Comparison of ENCODE assay signal across 8 cellular contexts in the genomic region with DNA sequence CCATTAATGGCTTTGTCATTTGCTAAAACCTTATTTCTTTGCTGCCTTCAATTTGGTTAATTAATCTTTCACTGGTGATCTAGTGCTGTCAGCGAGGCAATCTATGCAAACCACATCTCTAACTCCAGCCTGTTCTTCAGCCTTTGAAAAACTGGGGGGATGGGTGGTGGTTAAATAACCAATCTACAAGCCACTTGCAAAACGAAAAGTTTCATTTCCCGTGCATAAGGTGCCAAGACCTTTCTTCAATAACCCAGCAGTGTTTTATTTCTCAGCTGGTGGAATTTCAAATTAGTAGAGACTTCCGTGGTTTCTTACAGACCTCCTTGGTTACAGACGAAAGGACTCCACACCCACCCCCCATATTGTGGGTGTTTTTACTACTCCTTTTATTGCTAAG.
A peak's percentile ranks its signal among the peaks of the same experiment; 100 is the strongest.
DNase-seq lines count a peak whose midpoint lies in the region; ATAC-seq and TF ChIP-seq lines count a peak whose summit lies in the region.

No MANE protein-coding gene starts in this region.

- H3K36me3 ChIP-seq in thymus (ENCODE audit: control insufficient read depth, insufficient read depth) = no peaks in the 10 kb centered on the region
- H3K36me3 ChIP-seq in sigmoid colon = no peaks in the 10 kb centered on the region

- H3K9me3 ChIP-seq in thymus (ENCODE audit: control insufficient read depth) (no peaks in the 10 kb centered on the region), sigmoid colon (no peaks in the 10 kb centered on the region)

- TF ChIP-seq EP300 in sigmoid colon (IDR thresholded peaks at IDR 0.05) = no peak

- H3K27ac ChIP-seq in thymus (ENCODE audit: low read depth) (peak overlapping the region; percentile 11), sigmoid colon (no peak overlapping the region)

- TF ChIP-seq CTCF in lower leg skin (IDR thresholded peaks at IDR 0.05) (no peak), sigmoid colon (IDR thresholded peaks at IDR 0.05) (no peak)

- peak overlapping the region; percentile 32 for H3K27ac Mint-ChIP-seq in activated T-cell treated with anti-CD3 and anti-CD28 coated beads, Interleukin-2, amount 50 U/mL, for 24 hours

- peaks cover 18% of the 10 kb centered on the region for H3K27me3 Mint-ChIP-seq in activated T-cell treated with anti-CD3 and anti-CD28 coated beads, Interleukin-2, amount 50 U/mL, for 24 hours

- H3K36me3 Mint-ChIP-seq in activated T-cell treated with anti-CD3 and anti-CD28 coated beads, Interleukin-2, amount 50 U/mL, for 24 hours (ENCODE audit: low read depth) = no peaks in the 10 kb centered on the region

- H3K27me3 ChIP-seq in thymus (ENCODE audit: control insufficient read depth, insufficient read depth) (no peaks in the 10 kb centered on the region), sigmoid colon (no peaks in the 10 kb centered on the region)

- no peak for TF ChIP-seq POLR2A in lower leg skin (IDR thresholded peaks at IDR 0.05)
- no peak for TF ChIP-seq POLR2A in sigmoid colon (IDR thresholded peaks at IDR 0.05)

- H3K4me1 ChIP-seq in thymus (ENCODE audit: control insufficient read depth, insufficient read depth, low read length) (peaks cover 3% of the 10 kb centered on the region), sigmoid colon (peaks cover 0 to 10% (median 0%) of the 10 kb centered on the region in 4 donors)

- WGBS in thymus = 2% methylated on average over 5 of the region's 5 CpGs
- WGBS in lower leg skin, 2 donors = 40 to 45% methylated on average over 5 of the region's 5 CpGs
- WGBS in sigmoid colon, 2 donors = 38 to 53% methylated on average over 5 of the region's 5 CpGs

- intact Hi-C loops in lower leg skin (cut with DNase I; ENCODE audit: low total_unique reads) = no loop called here
- intact Hi-C loops in sigmoid colon (cut with DNase I) = no loop called here

- peak; percentile 14 for DNase-seq in activated gamma-delta T cell treated with Interleukin-2 at 50 U/mL for 16 hours
- DNase-seq in activated gamma-delta T cell (lab: John Stamatoyannopoulos, UW) = no peak
- no peak for DNase-seq in activated T-cell treated with anti-CD3 and anti-CD28 coated beads, Interleukin-2, amount 50 U/mL, for 24 hours
- DNase-seq in lower leg skin (ENCODE audit: low spot score in 2 of 2) = no peak
- DNase-seq in NCI-H1417 (lab: John Stamatoyannopoulos, UW) = no peak
- DNase-seq in sigmoid colon = no peak

- H3K4me1 Mint-ChIP-seq in activated T-cell treated with anti-CD3 and anti-CD28 coated beads, Interleukin-2, amount 50 U/mL, for 24 hours (ENCODE audit: low read depth) = peaks cover 56% of the 10 kb centered on the region

- H3K4me3 ChIP-seq in thymus (ENCODE audit: low read length) = no peak overlapping the region
- no peak overlapping the region for H3K4me3 ChIP-seq in lower leg skin (ENCODE audit: low read depth, poor library complexity, severe bottlenecking)
- H3K4me3 ChIP-seq in sigmoid colon = no peak overlapping the region

- H3K4me3 Mint-ChIP-seq in activated T-cell treated with anti-CD3 and anti-CD28 coated beads, Interleukin-2, amount 50 U/mL, for 24 hours = peak overlapping the region; percentile 9

- no peaks in the 10 kb centered on the region for H3K9me3 Mint-ChIP-seq in activated T-cell treated with anti-CD3 and anti-CD28 coated beads, Interleukin-2, amount 50 U/mL, for 24 hours

- peak; percentile 91 for ATAC-seq in HG03135 (IDR thresholded peaks at IDR 0.05; ENCODE audit: unreplicated experiment)
